Comparison of ENCODE assay signal across 8 cellular contexts in the genomic region with DNA sequence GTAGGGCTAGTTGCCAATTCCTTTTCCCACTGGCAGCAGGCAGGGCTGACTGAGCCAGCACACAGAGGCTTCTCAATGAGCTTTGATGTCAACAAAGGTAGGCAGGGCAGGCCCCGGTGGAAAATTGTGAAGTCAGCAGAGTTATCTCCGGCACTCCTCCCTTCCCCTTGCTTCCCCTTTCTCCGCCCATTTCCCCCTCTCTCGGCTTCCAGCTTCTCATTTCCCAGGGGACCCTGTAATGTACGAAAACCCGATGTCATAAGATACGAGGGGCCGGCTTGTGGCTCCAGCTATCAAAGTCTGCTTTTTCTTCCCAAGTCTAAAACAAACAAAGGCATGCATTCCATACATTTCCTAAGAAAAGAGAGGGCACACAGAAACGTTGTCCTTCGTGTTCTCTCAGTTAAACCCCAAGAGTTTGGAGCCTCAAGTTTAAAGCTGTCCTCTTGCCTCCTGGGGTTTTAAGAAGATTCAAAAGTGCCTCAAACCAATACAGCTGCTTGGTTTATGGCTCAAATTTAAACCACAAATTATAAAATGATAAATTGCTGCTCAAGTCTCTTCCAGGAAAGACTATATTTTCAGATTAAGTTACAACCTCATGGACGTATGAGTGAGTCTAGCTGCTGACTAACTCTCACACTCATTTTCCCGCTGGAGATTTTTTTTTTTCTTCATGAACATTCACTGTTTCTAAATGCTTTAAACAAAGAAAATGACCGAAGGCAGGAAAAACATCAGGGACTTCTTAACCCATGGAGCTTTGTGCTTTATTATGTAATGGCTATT. TPM values are rescaled to one million over a fixed set of nuclear protein-coding genes. Genes with fewer than 3 reads are reported as not detected.
DNase-seq lines count a peak whose midpoint lies in the region; ATAC-seq and TF ChIP-seq lines count a peak whose summit lies in the region.

No MANE protein-coding gene starts in this region.

- intact Hi-C loops in posterior vena cava (cut with DNase I), result no loop called here

- H3K27ac ChIP-seq in ACC112 (ENCODE audit: low read depth, low read length) (peak overlapping the region; percentile 100), cardiac muscle cell (peak overlapping the region; percentile 81)

- H3K36me3 ChIP-seq in ACC112 (ENCODE audit: insufficient read depth, low read length) (no peaks in the 10 kb centered on the region), HAP-1 (replicated peaks) (no peaks in the 10 kb centered on the region), cardiac muscle cell (no peaks in the 10 kb centered on the region)

- no peaks in the 10 kb centered on the region for H3K27me3 Mint-ChIP-seq in activated naive CD8-positive, alpha-beta T cell treated with anti-CD3 and anti-CD28 coated beads for 36 hours
- peaks cover 2 to 6% (median 3%) of the 10 kb centered on the region in 3 donors for H3K27me3 Mint-ChIP-seq in immature natural killer cell (ENCODE audit: low read depth in 3 of 3)

- H3K27ac Mint-ChIP-seq in activated naive CD8-positive, alpha-beta T cell treated with anti-CD3 and anti-CD28 coated beads for 36 hours, result peak overlapping the region; percentile 75
- H3K27ac Mint-ChIP-seq in immature natural killer cell, result peak overlapping the region in 1 of 6 donors; percentile 28

- no peak for TF ChIP-seq CTCF in cardiac muscle cell (IDR thresholded peaks at IDR 0.05; ENCODE audit: low read depth, low read length)

- no peaks in the 10 kb centered on the region for H3K36me3 Mint-ChIP-seq in activated naive CD8-positive, alpha-beta T cell treated with anti-CD3 and anti-CD28 coated beads for 36 hours
- H3K36me3 Mint-ChIP-seq in immature natural killer cell, result peaks cover 0 to 5% (median 0%) of the 10 kb centered on the region in 3 donors

- no peaks in the 10 kb centered on the region for H3K27me3 ChIP-seq in ACC112 (ENCODE audit: insufficient read depth, low read length)
- H3K27me3 ChIP-seq in HAP-1 (ENCODE audit: low read depth), result no peaks in the 10 kb centered on the region
- H3K27me3 ChIP-seq in cardiac muscle cell, result no peaks in the 10 kb centered on the region

- no peak for ATAC-seq in HG03457 (IDR thresholded peaks at IDR 0.05; ENCODE audit: unreplicated experiment)

- no peaks in the 10 kb centered on the region for H3K9me3 ChIP-seq in HAP-1
- no peaks in the 10 kb centered on the region for H3K9me3 ChIP-seq in cardiac muscle cell (ENCODE audit: low read depth)

- in situ Hi-C loops in HAP-1 (cut with MboI; ENCODE audit: low sequenced_read_pairs), result no loop called here

- H3K4me1 ChIP-seq in ACC112 (ENCODE audit: control insufficient read depth, insufficient read depth, low read length, unreplicated experiment), result peaks cover 48% of the 10 kb centered on the region
- H3K4me1 ChIP-seq in HAP-1, result peaks cover 25% of the 10 kb centered on the region
- peaks cover 16% of the 10 kb centered on the region for H3K4me1 ChIP-seq in cardiac muscle cell (ENCODE audit: low read depth)

- no peaks in the 10 kb centered on the region for H3K79me2 ChIP-seq in ACC112 (ENCODE audit: control insufficient read depth, insufficient read depth, low read length, unreplicated experiment)

- H3K9me3 Mint-ChIP-seq in activated naive CD8-positive, alpha-beta T cell treated with anti-CD3 and anti-CD28 coated beads for 36 hours, result no peaks in the 10 kb centered on the region
- no peaks in the 10 kb centered on the region for H3K9me3 Mint-ChIP-seq in immature natural killer cell

- DNase-seq in HAP-1 (ENCODE audit: low spot score in 2 of 2) (peak; percentile 82 to 85), NCI-H774 (lab: John Stamatoyannopoulos, UW) (peak; percentile 47), cardiac muscle cell (ENCODE audit: low read depth in 1 of 2, low spot score in 1 of 2) (peak; percentile 30 to 97), posterior vena cava (ENCODE audit: low spot score) (peak; percentile 85), immature natural killer cell (no peak)
- no peak for DNase-seq in activated naive CD8-positive, alpha-beta T cell treated with anti-CD3 and anti-CD28 coated beads for 36 hours

- peaks cover 27% of the 10 kb centered on the region for H3K4me1 Mint-ChIP-seq in activated naive CD8-positive, alpha-beta T cell treated with anti-CD3 and anti-CD28 coated beads for 36 hours
- peaks cover 6 to 7% of the 10 kb centered on the region in 2 donors for H3K4me1 Mint-ChIP-seq in immature natural killer cell

- peak overlapping the region; percentile 86 for H2AFZ ChIP-seq in ACC112 (ENCODE audit: low read length, unreplicated experiment)

- H3K4me3 ChIP-seq in ACC112 (ENCODE audit: low read depth, low read length), result peak overlapping the region; percentile 73
- H3K4me3 ChIP-seq in HAP-1, result no peak overlapping the region; the same call in 1 of the 2 replicates
- H3K4me3 ChIP-seq in cardiac muscle cell, result peak overlapping the region; percentile 5

- peak overlapping the region; percentile 51 for H3K4me3 Mint-ChIP-seq in activated naive CD8-positive, alpha-beta T cell treated with anti-CD3 and anti-CD28 coated beads for 36 hours
- peak overlapping the region in 1 of 5 donors; percentile 53 for H3K4me3 Mint-ChIP-seq in immature natural killer cell

RNA-seq across cellular contexts. Expression of gene EML4, which starts 27.3 kb away (rescaled TPM):
- total RNA-seq in activated naive CD8-positive, alpha-beta T cell treated with anti-CD3 and anti-CD28 coated beads for 36 hours, result 10 to 100 TPM; 60.0 to 64.6 TPM
- total RNA-seq in cardiac muscle cell (39.5 and 56.2 TPM in 2 replicates), posterior vena cava (10 to 100 TPM; 33.9 to 36.6 TPM)
- polyA plus RNA-seq in cardiac muscle cell (45.5 and 46.6 TPM in 2 replicates), immature natural killer cell (10 to 100 TPM; 16.1 to 35.3 (median 28.9) TPM)

Comparison
In these comparisons a context has a peak if more than half of its experiments do, and no peak if none do; other contexts are left out.
1. DNase-seq: peak in HAP-1 (2 of 2), NCI-H774 (single experiment), cardiac muscle cell (2 of 2) and posterior vena cava (single experiment); none in activated naive CD8-positive, alpha-beta T cell treated with anti-CD3 and anti-CD28 coated beads for 36 hours (single experiment) and immature natural killer cell (0 of 3).